In genomic region chr1:8351693-8352470, GRCh38 we compare ENCODE assay signal across 8 cellular contexts. TPM values are rescaled to one million over a fixed set of nuclear protein-coding genes. Genes with fewer than 3 reads are reported as not detected.
DNase-seq lines count a peak whose midpoint lies in the region; ATAC-seq and TF ChIP-seq lines count a peak whose summit lies in the region.

No MANE protein-coding gene starts in this region.

- no peaks in the 10 kb centered on the region for H3K9me2 ChIP-seq in OCI-LY7 (ENCODE audit: insufficient read depth, low read length)

- no peak overlapping the region for H3K4me2 ChIP-seq in OCI-LY7 (ENCODE audit: low read length)

- peaks cover 49% of the 10 kb centered on the region for H3K36me3 ChIP-seq in OCI-LY7 (ENCODE audit: insufficient read depth, low read length)
- H3K36me3 ChIP-seq in esophagus muscularis mucosa, result peaks cover 24 to 39% (median 38%) of the 10 kb centered on the region in 4 donors
- peaks cover 25 to 43% (median 26%) of the 10 kb centered on the region in 4 donors for H3K36me3 ChIP-seq in sigmoid colon

- CTCF ChIA-PET in OCI-LY7 (lab: Charles Lee; ENCODE audit: unreplicated experiment), result no interaction called here

- H3K27me3 ChIP-seq in esophagus muscularis mucosa (no peaks in the 10 kb centered on the region), sigmoid colon (no peaks in the 10 kb centered on the region)

- H3K4me3 ChIP-seq in OCI-LY7 (ENCODE audit: low read depth, low read length, poor library complexity, severe bottlenecking), result no peak overlapping the region
- no peak overlapping the region for H3K4me3 ChIP-seq in esophagus muscularis mucosa
- no peak overlapping the region for H3K4me3 ChIP-seq in sigmoid colon

- H3K79me2 ChIP-seq in OCI-LY7 (ENCODE audit: insufficient read depth, low read depth, low read length), result no peaks in the 10 kb centered on the region

- TF ChIP-seq EP300 in esophagus muscularis mucosa (IDR thresholded peaks at IDR 0.05) (no peak), sigmoid colon (IDR thresholded peaks at IDR 0.05) (no peak)

- POLR2A ChIA-PET in OCI-LY7 (lab: Charles Lee), result interaction anchor here (0.8 kb wide), 1 partner anchor 19 kb away, joined by 3 read pairs; no protein-coding TSS in a partner anchor

- no peaks in the 10 kb centered on the region for H3K4me1 ChIP-seq in OCI-LY7 (ENCODE audit: insufficient read depth, low read length, poor library complexity, severe bottlenecking)
- H3K4me1 ChIP-seq in esophagus muscularis mucosa, result peaks cover 77 to 88% (median 87%) of the 10 kb centered on the region in 4 donors
- peaks cover 0 to 76% (median 54%) of the 10 kb centered on the region in 4 donors for H3K4me1 ChIP-seq in sigmoid colon

- no peak overlapping the region for H2AFZ ChIP-seq in OCI-LY7 (ENCODE audit: low read length)

- TF ChIP-seq POLR2A in esophagus muscularis mucosa (IDR thresholded peaks at IDR 0.05; ENCODE audit: low read depth), result no peak
- no peak for TF ChIP-seq POLR2A in sigmoid colon (IDR thresholded peaks at IDR 0.05)

- DNase-seq in DMS 273 (lab: John Stamatoyannopoulos, UW; ENCODE audit: unreplicated experiment) (peak; percentile 58), DMS 273 treated with DMSO at 0.1 percent for 48 hours (lab: John Stamatoyannopoulos, UW) (no peak), OCI-LY7 (ENCODE audit: low spot score) (peak; percentile 47), esophagus muscularis mucosa (ENCODE audit: extremely low spot score) (no peak), sigmoid colon (peak; percentile 79), T-helper 9 cell (no peak), SIG-M5 (lab: John Stamatoyannopoulos, UW) (no peak)

- no peaks in the 10 kb centered on the region; the same call in 1 of the 2 replicates for H4K20me1 ChIP-seq in OCI-LY7 (ENCODE audit: insufficient read depth, low read length)

- intact Hi-C loops in OCI-LY7 (cut with micrococcal nuclease; ENCODE audit: unreplicated experiment) (loop anchor here (10.0 kb wide), 1 partner anchor 373 kb away; no protein-coding TSS in a partner anchor), esophagus muscularis mucosa (cut with DNase I) (no loop called here), sigmoid colon (cut with DNase I) (no loop called here)

- no peaks in the 10 kb centered on the region for H3K9me3 ChIP-seq in OCI-LY7 (ENCODE audit: low read length)
- no peaks in the 10 kb centered on the region for H3K9me3 ChIP-seq in esophagus muscularis mucosa
- H3K9me3 ChIP-seq in sigmoid colon, result no peaks in the 10 kb centered on the region

- no peak overlapping the region for H3K27ac ChIP-seq in OCI-LY7 (ENCODE audit: low read depth, low read length, poor library complexity, severe bottlenecking)
- peak overlapping the region; percentile 62 to 93 (median 74) for H3K27ac ChIP-seq in esophagus muscularis mucosa (replicated peaks in 1 of 4)
- H3K27ac ChIP-seq in sigmoid colon, result peak overlapping the region; percentile 55 to 76 (median 72)

- ATAC-seq in GM19397 (IDR thresholded peaks at IDR 0.05; ENCODE audit: unreplicated experiment), result no peak

- 56% methylated on average over 13 of the region's 13 CpGs for WGBS in esophagus muscularis mucosa
- WGBS in sigmoid colon, 2 donors, result 61 to 77% methylated on average over 13 of the region's 13 CpGs

- TF ChIP-seq CTCF in OCI-LY7 (conservative IDR thresholded peaks at IDR 0.05; ENCODE audit: low read length), result peak; percentile 75
- TF ChIP-seq CTCF in esophagus muscularis mucosa (IDR thresholded peaks at IDR 0.05), result peak; percentile 63 to 80 (median 71)
- TF ChIP-seq CTCF in sigmoid colon (IDR thresholded peaks at IDR 0.05), result peak; percentile 20 to 77 (median 66)

- BruUV-seq in OCI-LY7 (replicated peaks; lab: Mats Ljungman, UMichigan), result no TSS peak

RNA-seq across cellular contexts. Expression of gene SLC45A1, which starts 34.0 kb away (rescaled TPM):
- not detected in 2 replicates for total RNA-seq in OCI-LY7 (2014; rRNA removed; shearing (Covaris generic))
- total RNA-seq in OCI-LY7 (2022) (not detected in 2 replicates), esophagus muscularis mucosa (10 to 100 TPM in 2 of 4 donors, 1 to 10 TPM in 2; 6.8 to 17.5 (median 10.7) TPM), sigmoid colon (1 to 10 TPM; 1.4 to 6.5 (median 4.3) TPM)
- 1 to 10 TPM in 1 of 3 donors, not detected in 2; 1.5 TPM for polyA plus RNA-seq in sigmoid colon

Comparison
In these comparisons a context has a peak if more than half of its experiments do, and no peak if none do; other contexts are left out.
1. DNase-seq: peak in DMS 273 (single experiment), OCI-LY7 (single experiment) and sigmoid colon (single experiment); none in DMS 273 treated with DMSO at 0.1 percent for 48 hours (single experiment), esophagus muscularis mucosa (single experiment), T-helper 9 cell (single experiment) and SIG-M5 (single experiment).
2. Peak in every context shown above with its lines, with median percentiles within 50 percentile points of each other: CTCF ChIP-seq.